2 cellular contexts compared by ENCODE assay signal in genomic region chr1:153539395-153540093, GRCh38.
TF ChIP-seq lines count a peak whose summit lies in the region.

No MANE protein-coding gene starts in this region.

TF ChIP-seq in H1, 55 proteins besides CTCF, POLR2A, EP300 and RAD21:
- no peak for TF ChIP-seq ZNF274 (IDR thresholded peaks at IDR 0.05; ENCODE audit: borderline replicate concordance, extremely low read depth, low read length)

TF ChIP-seq in GM12891, 5 proteins besides CTCF, POLR2A, EP300 and RAD21:
- TF ChIP-seq PAX5 (IDR thresholded peaks at IDR 0.05; ENCODE audit: insufficient read depth, low read length, severe bottlenecking) (no peak), TAF1 (IDR thresholded peaks at IDR 0.05; ENCODE audit: low read depth, low read length) (no peak), SPI1 (IDR thresholded peaks at IDR 0.05; ENCODE audit: low read depth, low read length) (no peak), POLR2AphosphoS5 (IDR thresholded peaks at IDR 0.05; ENCODE audit: low read depth, low read length) (no peak), POU2F2 (IDR thresholded peaks at IDR 0.05; ENCODE audit: low read depth, low read length) (no peak)
